Comparison of ENCODE assay signal across 21 cellular contexts in genomic region chr13:44148159-44148929, GRCh38.
DNase-seq lines count a peak whose midpoint lies in the region; ATAC-seq and TF ChIP-seq lines count a peak whose summit lies in the region.
"Had no signal": no experiment of that assay in that cellular context is flagged by ENCODE, and none has a peak within 500 bp of the region (broad histone marks: within the 10 kb centered on the region; RNA-seq: fewer than 3 reads in every experiment).

No MANE protein-coding gene starts in this region.

- DNase-seq in HT1080 (ENCODE audit: low read depth) (peak; percentile 59), RPMI7951 (ENCODE audit: low read depth) (peak; percentile 64), foreskin keratinocyte (no peak), posterior cingulate gyrus (peak in 6 of 10 donors; percentile 40 to 92 (median 78)), DMS114 treated with DMSO at 0.1 percent for 48 hours (lab: John Stamatoyannopoulos, UW; ENCODE audit: unreplicated experiment) (no peak), NCI-H2171 (lab: John Stamatoyannopoulos, UW) (no peak)
- DNase-seq in CD4-positive, alpha-beta T cell = no peak
- DNase-seq: activated CD8-positive, alpha-beta memory T cell treated with anti-CD3 and anti-CD28 coated beads, Interleukin-2, amount 10 ng/mL, durations not matched to agents 7 days and 5 days; activated gamma-delta T cell; AML-193; amniotic stem cell; DMS153; KBM-7; left ventricle myocardium superior; NCI-H1105; NCI-H446 treated with DMSO at 0.1 percent for 48 hours; spleen; T-helper 9 cell had no signal

- no peaks in the 10 kb centered on the region for H3K27me3 ChIP-seq in foreskin keratinocyte
- H3K27me3 ChIP-seq in CD4-positive, alpha-beta T cell (ENCODE audit: control insufficient read depth, insufficient read depth, low read length) = no peaks in the 10 kb centered on the region
- H3K27me3 ChIP-seq: spleen had no signal

- POLR2A ChIA-PET in CD4-positive, alpha-beta T cell (lab: Charles Lee) = no interaction called here

- H3K4me1 ChIP-seq in foreskin keratinocyte = peaks cover 6% of the 10 kb centered on the region
- H3K4me1 ChIP-seq: parathyroid adenoma, spleen had no signal

- no peaks in the 10 kb centered on the region for H3K9me3 Mint-ChIP-seq in CD4-positive, alpha-beta T cell
- H3K9me3 Mint-ChIP-seq: type B pancreatic cell had no signal

- H3K27ac ChIP-seq in foreskin keratinocyte = no peak overlapping the region
- no peak overlapping the region for H3K27ac ChIP-seq in CD4-positive, alpha-beta T cell (ENCODE audit: low read depth, low read length)
- H3K27ac ChIP-seq: parathyroid adenoma, spleen had no signal

- ATAC-seq in foreskin keratinocyte (peak; percentile 12), HG03175 (IDR thresholded peaks at IDR 0.05; ENCODE audit: unreplicated experiment) (no peak)
- ATAC-seq in CD4-positive, alpha-beta T cell (ENCODE audit: poor library complexity) = no peak
- ATAC-seq: activated CD8-positive, alpha-beta memory T cell treated with anti-CD3 and anti-CD28 coated beads, Interleukin-2, amount 10 ng/mL, durations not matched to agents 7 days and 5 days; left ventricle myocardium superior had no signal

- no peaks in the 10 kb centered on the region for H3K9me3 ChIP-seq in CD4-positive, alpha-beta T cell (ENCODE audit: control insufficient read depth, low read length)
- H3K9me3 ChIP-seq: spleen had no signal

- H3K27me3 Mint-ChIP-seq in CD4-positive, alpha-beta T cell = no peaks in the 10 kb centered on the region
- H3K27me3 Mint-ChIP-seq: type B pancreatic cell had no signal

- CTCF ChIA-PET in CD4-positive, alpha-beta T cell (lab: Charles Lee) = no interaction called here

- no peak for TF ChIP-seq CTCF in foreskin keratinocyte (conservative IDR thresholded peaks at IDR 0.05)
- no peak for TF ChIP-seq CTCF in CD4-positive, alpha-beta T cell (IDR thresholded peaks at IDR 0.05)

- H3K4me1 Mint-ChIP-seq in CD4-positive, alpha-beta T cell (ENCODE audit: low read depth) = no peaks in the 10 kb centered on the region
- H3K4me1 Mint-ChIP-seq: activated CD8-positive, alpha-beta memory T cell treated with anti-CD3 and anti-CD28 coated beads, Interleukin-2, amount 10 ng/mL, durations not matched to agents 7 days and 5 days had no signal

- H3K36me3 Mint-ChIP-seq in CD4-positive, alpha-beta T cell (ENCODE audit: low read depth) = no peaks in the 10 kb centered on the region
- H3K36me3 Mint-ChIP-seq: activated CD8-positive, alpha-beta memory T cell treated with anti-CD3 and anti-CD28 coated beads, Interleukin-2, amount 10 ng/mL, durations not matched to agents 7 days and 5 days; type B pancreatic cell had no signal

- H3K27ac Mint-ChIP-seq in CD4-positive, alpha-beta T cell = no peak overlapping the region
- H3K27ac Mint-ChIP-seq: activated CD8-positive, alpha-beta memory T cell treated with anti-CD3 and anti-CD28 coated beads, Interleukin-2, amount 10 ng/mL, durations not matched to agents 7 days and 5 days; type B pancreatic cell had no signal

- intact Hi-C loops in posterior cingulate gyrus (cut with DNase I) = loop anchor here (10.0 kb wide), 1 partner anchor 76 kb away; no protein-coding TSS in a partner anchor
- intact Hi-C loops in CD4-positive, alpha-beta T cell (cut with DNase I, micrococcal nuclease) = loop anchor here in 1 of 2 experiments (10.0 kb wide), 1 partner anchor 126 kb away; no protein-coding TSS in a partner anchor

- no peak overlapping the region for H3K4me3 Mint-ChIP-seq in CD4-positive, alpha-beta T cell
- H3K4me3 Mint-ChIP-seq: activated CD8-positive, alpha-beta memory T cell treated with anti-CD3 and anti-CD28 coated beads, Interleukin-2, amount 10 ng/mL, durations not matched to agents 7 days and 5 days; type B pancreatic cell had no signal

Comparison
In these comparisons a context has a peak if more than half of its experiments do, and no peak if none do; other contexts are left out.
1. DNase-seq: peak in HT1080 (single experiment), RPMI7951 (single experiment) and posterior cingulate gyrus (6 of 10); none in foreskin keratinocyte (0 of 2), DMS114 treated with DMSO at 0.1 percent for 48 hours (single experiment), NCI-H2171 (single experiment) and CD4-positive, alpha-beta T cell (0 of 10).